In genomic region chr4:154526151-154526550, GRCh38 we compare ENCODE assay signal across 1 cellular context.
TF ChIP-seq lines count a peak whose summit lies in the region.

No MANE protein-coding gene starts in this region.

TF ChIP-seq in IMR-90, 13 proteins besides CTCF, POLR2A, EP300 and RAD21 (continued from another document):
- no peak for TF ChIP-seq CHD1 (IDR thresholded peaks at IDR 0.05; ENCODE audit: low read depth, low read length)
- no peak for TF ChIP-seq USF2 (IDR thresholded peaks at IDR 0.05; ENCODE audit: low read depth, low read length)
- TF ChIP-seq ELK1 (IDR thresholded peaks at IDR 0.05; ENCODE audit: borderline replicate concordance, low read depth, low read length), result no peak
TF ChIP-seq in IMR-90: peak in this region for 1.
